Comparison of ENCODE assay signal across 8 cellular contexts in the genomic region with DNA sequence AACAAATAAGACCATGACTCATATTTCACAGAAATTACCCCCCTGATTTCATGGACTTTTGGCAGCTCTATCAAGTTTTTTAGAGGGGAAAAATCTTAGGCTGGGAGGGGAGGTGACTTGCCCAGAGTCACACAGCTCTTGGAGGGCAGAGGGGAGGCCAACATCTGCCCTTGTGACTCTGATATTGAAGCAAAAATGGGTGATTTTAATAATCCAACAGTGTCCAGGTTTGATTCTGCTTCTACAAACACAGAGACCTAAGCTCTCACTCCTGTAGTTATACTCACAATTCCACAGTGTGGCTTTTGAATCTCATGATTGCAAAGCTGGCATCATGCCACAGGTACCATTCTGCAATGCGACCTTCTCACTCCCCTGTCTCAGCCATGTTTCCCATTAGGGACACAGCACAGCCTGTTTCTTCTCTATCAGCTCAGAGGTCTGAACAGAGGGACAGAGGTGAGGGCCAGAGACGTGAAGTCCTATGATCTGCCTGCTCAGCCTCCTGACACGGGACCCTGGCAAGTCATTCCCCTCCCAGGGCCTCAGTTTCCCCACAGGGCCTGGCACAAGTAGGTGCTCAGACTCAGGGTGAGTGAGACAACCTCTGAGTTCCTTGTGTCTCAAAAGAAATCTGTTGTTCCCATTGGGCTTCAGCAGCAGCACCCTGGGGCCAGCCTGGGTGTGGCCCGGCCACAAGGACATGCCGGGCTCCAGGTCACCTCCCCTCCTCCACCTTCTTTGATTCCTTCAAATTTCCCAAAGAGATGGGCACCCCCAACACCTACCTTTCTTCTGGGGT. TPM values are rescaled to one million over a fixed set of nuclear protein-coding genes. Genes with fewer than 3 reads are reported as not detected.
DNase-seq lines count a peak whose midpoint lies in the region; ATAC-seq and TF ChIP-seq lines count a peak whose summit lies in the region.

No MANE protein-coding gene starts in this region.

- no peaks in the 10 kb centered on the region for H3K36me3 ChIP-seq in BE2C

- H3K27me3 Mint-ChIP-seq in activated CD8-positive, alpha-beta T cell treated with anti-CD3 and anti-CD28 coated beads for 36 hours = no peaks in the 10 kb centered on the region

- ATAC-seq in activated CD8-positive, alpha-beta T cell treated with anti-CD3 and anti-CD28 coated beads for 36 hours = peak; percentile 12
- ATAC-seq in Right ventricle myocardium superior (ENCODE audit: poor library complexity) = peak; percentile 45
- peak; percentile 45 for ATAC-seq in sciatic nerve

- H3K4me1 Mint-ChIP-seq in activated CD8-positive, alpha-beta T cell treated with anti-CD3 and anti-CD28 coated beads for 36 hours (ENCODE audit: low read depth) = peaks cover 58% of the 10 kb centered on the region

- H3K9me3 Mint-ChIP-seq in activated CD8-positive, alpha-beta T cell treated with anti-CD3 and anti-CD28 coated beads for 36 hours = peaks cover 6% of the 10 kb centered on the region

- TF ChIP-seq CTCF in BE2C (IDR thresholded peaks at IDR 0.05; ENCODE audit: low read depth, low read length) = no peak
- TF ChIP-seq CTCF in HFF-Myc (IDR thresholded peaks at IDR 0.05; ENCODE audit: low read depth, low read length, missing control alignments) = no peak
- no peak for TF ChIP-seq CTCF in activated CD8-positive, alpha-beta T cell treated with anti-CD3 and anti-CD28 coated beads for 36 hours (IDR thresholded peaks at IDR 0.05)

- POLR2A ChIA-PET in activated CD8-positive, alpha-beta T cell treated with anti-CD3 and anti-CD28 coated beads for 36 hours (lab: Charles Lee) = interaction anchor here (0.6 to 4.1 kb wide), 16 partner anchors 11 to 139 kb away, joined by 3 to 24 read pairs (median 4); partner anchors contain the start of gene APOL1

- H3K27me3 ChIP-seq in BE2C = no peaks in the 10 kb centered on the region

- peak overlapping the region; percentile 97 for H3K27ac Mint-ChIP-seq in activated CD8-positive, alpha-beta T cell treated with anti-CD3 and anti-CD28 coated beads for 36 hours

- H3K4me3 ChIP-seq in BE2C (ENCODE audit: low read depth, low read length) (peak overlapping the region; percentile 88), HFF-Myc (replicated peaks; ENCODE audit: low read depth, low read length) (peak overlapping the region; percentile 74)

- peak overlapping the region; percentile 98 for H3K4me3 Mint-ChIP-seq in activated CD8-positive, alpha-beta T cell treated with anti-CD3 and anti-CD28 coated beads for 36 hours

- no peaks in the 10 kb centered on the region for H3K9me3 ChIP-seq in BE2C

- DNase-seq in BE2C = peak; percentile 50
- no peak for DNase-seq in HFF-Myc (ENCODE audit: extremely low read depth, low read depth)
- peak; percentile 28 for DNase-seq in activated CD8-positive, alpha-beta T cell treated with anti-CD3 and anti-CD28 coated beads for 36 hours
- DNase-seq in Right ventricle myocardium superior = no peak
- no peak for DNase-seq in sciatic nerve (ENCODE audit: low spot score)
- no peak for DNase-seq in NK-92 treated with Interleukin-12 subunit alpha and Interleukin-12 subunit beta, amount 100 ng/mL, for 24 hours (lab: John Stamatoyannopoulos, UW)
- DNase-seq in DMS153 (lab: John Stamatoyannopoulos, UW) = no peak
- DNase-seq in activated gamma-delta T cell treated with Interleukin-2 at 50 U/mL for 16 hours = no peak

- H3K36me3 Mint-ChIP-seq in activated CD8-positive, alpha-beta T cell treated with anti-CD3 and anti-CD28 coated beads for 36 hours (ENCODE audit: low read depth) = peaks cover 57% of the 10 kb centered on the region

- CTCF ChIA-PET in activated CD8-positive, alpha-beta T cell treated with anti-CD3 and anti-CD28 coated beads for 36 hours (lab: Charles Lee) = interaction anchor here (0.7 to 5.0 kb wide), 28 partner anchors 9 to 248 kb away, joined by 3 to 35 read pairs (median 5); partner anchors contain the start of gene APOL1

- H3K4me1 ChIP-seq in BE2C = peaks cover 4% of the 10 kb centered on the region; the same call in 1 of the 2 replicates

- intact Hi-C loops in activated CD8-positive, alpha-beta T cell treated with anti-CD3 and anti-CD28 coated beads for 36 hours (cut with micrococcal nuclease) = no loop called here
- intact Hi-C loops in Right ventricle myocardium superior (cut with DNase I) (loop anchor here (5.0 kb wide), 1 partner anchor 41 kb away; no protein-coding TSS in a partner anchor), sciatic nerve (cut with DNase I) (no loop called here)

RNA-seq across cellular contexts. Expression of gene APOL2, which starts 0.8 kb away (rescaled TPM):
- 11.5 TPM for polyA plus RNA-seq in BE2C (2012; ENCODE audit: insufficient read depth, insufficient read length, low read depth)
- 10 to 100 TPM; 45.4 to 49.7 TPM for total RNA-seq in activated CD8-positive, alpha-beta T cell treated with anti-CD3 and anti-CD28 coated beads for 36 hours
- total RNA-seq in Right ventricle myocardium superior = 58.6 TPM
- 65.8 TPM for total RNA-seq in sciatic nerve

RNA-seq across cellular contexts. Expression of gene APOL1, which starts 14.4 kb away (rescaled TPM):
- not detected for polyA plus RNA-seq in BE2C (2012; ENCODE audit: insufficient read depth, insufficient read length, low read depth)
- total RNA-seq in activated CD8-positive, alpha-beta T cell treated with anti-CD3 and anti-CD28 coated beads for 36 hours = 10 to 100 TPM; 13.8 to 17.1 TPM
- total RNA-seq in Right ventricle myocardium superior = 16.8 TPM
- 35.3 TPM for total RNA-seq in sciatic nerve

RNA-seq across cellular contexts. Expression of gene APOL4, which starts 36.9 kb away (rescaled TPM):
- not detected for polyA plus RNA-seq in BE2C (2012; ENCODE audit: insufficient read depth, insufficient read length, low read depth)
- under 1 TPM; 0.18 TPM for total RNA-seq in activated CD8-positive, alpha-beta T cell treated with anti-CD3 and anti-CD28 coated beads for 36 hours
- total RNA-seq in Right ventricle myocardium superior = 5.0 TPM
- 9.8 TPM for total RNA-seq in sciatic nerve

Comparison
In these comparisons a context has a peak if more than half of its experiments do, and no peak if none do; other contexts are left out.
1. DNase-seq: peak in BE2C (single experiment) and activated CD8-positive, alpha-beta T cell treated with anti-CD3 and anti-CD28 coated beads for 36 hours (single experiment); none in HFF-Myc (single experiment), Right ventricle myocardium superior (single experiment), sciatic nerve (single experiment), NK-92 treated with Interleukin-12 subunit alpha and Interleukin-12 subunit beta, amount 100 ng/mL, for 24 hours (single experiment), DMS153 (single experiment) and activated gamma-delta T cell treated with Interleukin-2 at 50 U/mL for 16 hours (single experiment).
2. Peak in every context shown above with its lines, with median percentiles within 50 percentile points of each other: ATAC-seq.